In the genomic region with DNA sequence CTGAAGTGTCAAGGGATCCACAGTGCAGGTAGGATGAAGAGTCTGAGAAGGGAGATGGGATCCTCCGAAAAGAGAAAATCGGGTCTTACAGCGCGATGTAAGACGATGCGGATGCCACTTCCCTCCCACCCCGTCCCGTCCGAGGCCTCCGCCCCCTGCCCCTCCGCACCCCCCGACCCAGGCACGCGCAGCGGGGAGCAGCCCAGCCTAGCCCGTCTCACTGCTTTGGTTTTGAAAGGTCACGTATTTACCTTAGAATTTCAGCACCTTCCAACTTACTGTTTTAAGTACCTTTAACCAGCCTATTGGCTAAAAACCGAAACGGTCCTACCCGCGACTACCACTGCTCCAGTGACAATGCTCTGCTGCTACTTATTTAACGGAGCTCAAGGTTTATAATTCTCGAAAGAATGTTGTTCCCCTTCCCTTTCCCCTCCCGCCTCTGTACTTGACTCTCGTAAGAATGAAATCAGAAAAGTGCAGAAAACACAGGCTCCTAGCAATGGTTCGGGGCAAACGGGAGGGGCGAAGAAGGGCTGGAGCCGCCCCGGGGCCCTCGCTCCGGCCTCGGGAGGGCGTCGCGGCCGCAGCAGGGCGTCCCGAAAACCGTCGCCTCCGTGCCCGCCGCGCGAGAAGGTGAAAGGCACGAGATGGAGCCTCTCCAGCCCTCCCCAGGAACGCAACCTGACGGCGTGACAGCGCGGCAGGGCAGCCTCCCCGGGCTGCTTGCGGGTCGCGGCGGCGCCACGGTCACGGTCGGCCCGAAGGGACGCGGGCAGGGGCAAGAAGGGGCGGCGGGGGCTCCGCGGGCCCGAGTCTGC, we compare ENCODE assay signal across 1 cellular context.
TF ChIP-seq lines count a peak whose summit lies in the region.

No MANE protein-coding gene starts in this region.

TF ChIP-seq in HepG2, 621 proteins besides CTCF, POLR2A, EP300 and RAD21 (continued from another document):
- TF ChIP-seq KDM5A (IDR thresholded peaks at IDR 0.05; ENCODE audit: borderline replicate concordance, low read length) (peak; percentile 43; the same call in 1 of the 2 replicates), YEATS2 (CRISPR knock-in tag; IDR thresholded peaks at IDR 0.05; ENCODE audit: borderline replicate concordance) (0 out of 2 replicates have a peak, but pooled peaks have one; percentile 11), ZNF431 (CRISPR knock-in tag; IDR thresholded peaks at IDR 0.05; ENCODE audit: borderline replicate concordance, low read depth) (0 out of 2 replicates have a peak, but pooled peaks have one; percentile 6), IRF2 (CRISPR knock-in tag; IDR thresholded peaks at IDR 0.05) (no peak), ZNF816 (CRISPR knock-in tag; IDR thresholded peaks at IDR 0.05; ENCODE audit: borderline replicate concordance) (no peak), IKZF1 (IDR thresholded peaks at IDR 0.05) (no peak), SNAPC2 (CRISPR knock-in tag; IDR thresholded peaks at IDR 0.05) (0 out of 2 replicates have a peak, but pooled peaks have one; percentile 15), DMAP1 (CRISPR knock-in tag; IDR thresholded peaks at IDR 0.05) (no peak; the same call in 1 of the 2 replicates), ZNF788 (CRISPR knock-in tag; IDR thresholded peaks at IDR 0.05; ENCODE audit: borderline replicate concordance) (no peak), ZNF839 (CRISPR knock-in tag; IDR thresholded peaks at IDR 0.05; ENCODE audit: borderline replicate concordance) (no peak), MZF1 (CRISPR knock-in tag; IDR thresholded peaks at IDR 0.05; ENCODE audit: borderline replicate concordance) (no peak), ZNF615 (CRISPR knock-in tag; IDR thresholded peaks at IDR 0.05; ENCODE audit: borderline replicate concordance) (no peak), KDM3A (CRISPR knock-in tag; IDR thresholded peaks at IDR 0.05; ENCODE audit: low read depth) (no peak), HES4 (CRISPR knock-in tag; IDR thresholded peaks at IDR 0.05; ENCODE audit: borderline replicate concordance) (peak; percentile 81; the same call in 1 of the 2 replicates), ZNF83 (CRISPR knock-in tag; IDR thresholded peaks at IDR 0.05; ENCODE audit: borderline replicate concordance) (peak; percentile 39; the same call in 1 of the 2 replicates), ZNF329 (CRISPR knock-in tag; IDR thresholded peaks at IDR 0.05; ENCODE audit: low read depth) (no peak), ZNF121 (CRISPR knock-in tag; IDR thresholded peaks at IDR 0.05) (no peak)
- TF ChIP-seq, protein P1, sequence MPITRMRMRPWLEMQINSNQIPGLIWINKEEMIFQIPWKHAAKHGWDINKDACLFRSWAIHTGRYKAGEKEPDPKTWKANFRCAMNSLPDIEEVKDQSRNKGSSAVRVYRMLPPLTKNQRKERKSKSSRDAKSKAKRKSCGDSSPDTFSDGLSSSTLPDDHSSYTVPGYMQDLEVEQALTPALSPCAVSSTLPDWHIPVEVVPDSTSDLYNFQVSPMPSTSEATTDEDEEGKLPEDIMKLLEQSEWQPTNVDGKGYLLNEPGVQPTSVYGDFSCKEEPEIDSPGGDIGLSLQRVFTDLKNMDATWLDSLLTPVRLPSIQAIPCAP (CRISPR knock-in tag; IDR thresholded peaks at IDR 0.05; ENCODE audit: low read depth), result no peak
- TF ChIP-seq, protein P2, sequence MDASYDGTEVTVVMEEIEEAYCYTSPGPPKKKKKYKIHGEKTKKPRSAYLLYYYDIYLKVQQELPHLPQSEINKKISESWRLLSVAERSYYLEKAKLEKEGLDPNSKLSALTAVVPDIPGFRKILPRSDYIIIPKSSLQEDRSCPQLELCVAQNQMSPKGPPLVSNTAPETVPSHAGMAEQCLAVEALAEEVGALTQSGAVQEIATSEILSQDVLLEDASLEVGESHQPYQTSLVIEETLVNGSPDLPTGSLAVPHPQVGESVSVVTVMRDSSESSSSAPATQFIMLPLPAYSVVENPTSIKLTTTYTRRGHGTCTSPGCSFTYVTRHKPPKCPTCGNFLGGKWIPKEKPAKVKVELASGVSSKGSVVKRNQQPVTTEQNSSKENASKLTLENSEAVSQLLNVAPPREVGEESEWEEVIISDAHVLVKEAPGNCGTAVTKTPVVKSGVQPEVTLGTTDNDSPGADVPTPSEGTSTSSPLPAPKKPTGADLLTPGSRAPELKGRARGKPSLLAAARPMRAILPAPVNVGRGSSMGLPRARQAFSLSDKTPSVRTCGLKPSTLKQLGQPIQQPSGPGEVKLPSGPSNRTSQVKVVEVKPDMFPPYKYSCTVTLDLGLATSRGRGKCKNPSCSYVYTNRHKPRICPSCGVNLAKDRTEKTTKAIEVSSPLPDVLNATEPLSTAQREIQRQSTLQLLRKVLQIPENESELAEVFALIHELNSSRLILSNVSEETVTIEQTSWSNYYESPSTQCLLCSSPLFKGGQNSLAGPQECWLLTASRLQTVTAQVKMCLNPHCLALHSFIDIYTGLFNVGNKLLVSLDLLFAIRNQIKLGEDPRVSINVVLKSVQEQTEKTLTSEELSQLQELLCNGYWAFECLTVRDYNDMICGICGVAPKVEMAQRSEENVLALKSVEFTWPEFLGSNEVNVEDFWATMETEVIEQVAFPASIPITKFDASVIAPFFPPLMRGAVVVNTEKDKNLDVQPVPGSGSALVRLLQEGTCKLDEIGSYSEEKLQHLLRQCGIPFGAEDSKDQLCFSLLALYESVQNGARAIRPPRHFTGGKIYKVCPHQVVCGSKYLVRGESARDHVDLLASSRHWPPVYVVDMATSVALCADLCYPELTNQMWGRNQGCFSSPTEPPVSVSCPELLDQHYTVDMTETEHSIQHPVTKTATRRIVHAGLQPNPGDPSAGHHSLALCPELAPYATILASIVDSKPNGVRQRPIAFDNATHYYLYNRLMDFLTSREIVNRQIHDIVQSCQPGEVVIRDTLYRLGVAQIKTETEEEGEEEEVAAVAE (CRISPR knock-in tag; IDR thresholded peaks at IDR 0.05; ENCODE audit: borderline replicate concordance), result no peak
- TF ChIP-seq, protein P3, sequence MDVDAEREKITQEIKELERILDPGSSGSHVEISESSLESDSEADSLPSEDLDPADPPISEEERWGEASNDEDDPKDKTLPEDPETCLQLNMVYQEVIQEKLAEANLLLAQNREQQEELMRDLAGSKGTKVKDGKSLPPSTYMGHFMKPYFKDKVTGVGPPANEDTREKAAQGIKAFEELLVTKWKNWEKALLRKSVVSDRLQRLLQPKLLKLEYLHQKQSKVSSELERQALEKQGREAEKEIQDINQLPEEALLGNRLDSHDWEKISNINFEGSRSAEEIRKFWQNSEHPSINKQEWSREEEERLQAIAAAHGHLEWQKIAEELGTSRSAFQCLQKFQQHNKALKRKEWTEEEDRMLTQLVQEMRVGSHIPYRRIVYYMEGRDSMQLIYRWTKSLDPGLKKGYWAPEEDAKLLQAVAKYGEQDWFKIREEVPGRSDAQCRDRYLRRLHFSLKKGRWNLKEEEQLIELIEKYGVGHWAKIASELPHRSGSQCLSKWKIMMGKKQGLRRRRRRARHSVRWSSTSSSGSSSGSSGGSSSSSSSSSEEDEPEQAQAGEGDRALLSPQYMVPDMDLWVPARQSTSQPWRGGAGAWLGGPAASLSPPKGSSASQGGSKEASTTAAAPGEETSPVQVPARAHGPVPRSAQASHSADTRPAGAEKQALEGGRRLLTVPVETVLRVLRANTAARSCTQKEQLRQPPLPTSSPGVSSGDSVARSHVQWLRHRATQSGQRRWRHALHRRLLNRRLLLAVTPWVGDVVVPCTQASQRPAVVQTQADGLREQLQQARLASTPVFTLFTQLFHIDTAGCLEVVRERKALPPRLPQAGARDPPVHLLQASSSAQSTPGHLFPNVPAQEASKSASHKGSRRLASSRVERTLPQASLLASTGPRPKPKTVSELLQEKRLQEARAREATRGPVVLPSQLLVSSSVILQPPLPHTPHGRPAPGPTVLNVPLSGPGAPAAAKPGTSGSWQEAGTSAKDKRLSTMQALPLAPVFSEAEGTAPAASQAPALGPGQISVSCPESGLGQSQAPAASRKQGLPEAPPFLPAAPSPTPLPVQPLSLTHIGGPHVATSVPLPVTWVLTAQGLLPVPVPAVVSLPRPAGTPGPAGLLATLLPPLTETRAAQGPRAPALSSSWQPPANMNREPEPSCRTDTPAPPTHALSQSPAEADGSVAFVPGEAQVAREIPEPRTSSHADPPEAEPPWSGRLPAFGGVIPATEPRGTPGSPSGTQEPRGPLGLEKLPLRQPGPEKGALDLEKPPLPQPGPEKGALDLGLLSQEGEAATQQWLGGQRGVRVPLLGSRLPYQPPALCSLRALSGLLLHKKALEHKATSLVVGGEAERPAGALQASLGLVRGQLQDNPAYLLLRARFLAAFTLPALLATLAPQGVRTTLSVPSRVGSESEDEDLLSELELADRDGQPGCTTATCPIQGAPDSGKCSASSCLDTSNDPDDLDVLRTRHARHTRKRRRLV (CRISPR knock-in tag; IDR thresholded peaks at IDR 0.05), result no peak
- TF ChIP-seq, protein P4, sequence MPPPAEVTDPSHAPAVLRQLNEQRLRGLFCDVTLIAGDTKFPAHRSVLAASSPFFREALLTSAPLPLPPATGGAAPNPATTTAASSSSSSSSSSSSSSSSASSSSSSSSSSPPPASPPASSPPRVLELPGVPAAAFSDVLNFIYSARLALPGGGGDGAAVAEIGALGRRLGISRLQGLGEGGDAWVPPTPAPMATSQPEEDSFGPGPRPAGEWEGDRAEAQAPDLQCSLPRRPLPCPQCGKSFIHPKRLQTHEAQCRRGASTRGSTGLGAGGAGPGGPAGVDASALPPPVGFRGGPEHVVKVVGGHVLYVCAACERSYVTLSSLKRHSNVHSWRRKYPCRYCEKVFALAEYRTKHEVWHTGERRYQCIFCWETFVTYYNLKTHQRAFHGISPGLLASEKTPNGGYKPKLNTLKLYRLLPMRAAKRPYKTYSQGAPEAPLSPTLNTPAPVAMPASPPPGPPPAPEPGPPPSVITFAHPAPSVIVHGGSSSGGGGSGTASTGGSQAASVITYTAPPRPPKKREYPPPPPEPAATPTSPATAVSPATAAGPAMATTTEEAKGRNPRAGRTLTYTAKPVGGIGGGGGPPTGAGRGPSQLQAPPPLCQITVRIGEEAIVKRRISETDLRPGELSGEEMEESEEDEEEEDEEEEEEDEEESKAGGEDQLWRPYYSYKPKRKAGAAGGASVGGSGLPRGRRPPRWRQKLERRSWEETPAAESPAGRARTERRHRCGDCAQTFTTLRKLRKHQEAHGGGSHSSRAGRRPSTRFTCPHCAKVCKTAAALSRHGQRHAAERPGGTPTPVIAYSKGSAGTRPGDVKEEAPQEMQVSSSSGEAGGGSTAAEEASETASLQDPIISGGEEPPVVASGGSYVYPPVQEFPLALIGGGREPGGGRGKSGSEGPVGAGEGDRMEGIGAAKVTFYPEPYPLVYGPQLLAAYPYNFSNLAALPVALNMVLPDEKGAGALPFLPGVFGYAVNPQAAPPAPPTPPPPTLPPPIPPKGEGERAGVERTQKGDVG (CRISPR knock-in tag; IDR thresholded peaks at IDR 0.05; ENCODE audit: borderline replicate concordance), result no peak
- TF ChIP-seq, protein P5, sequence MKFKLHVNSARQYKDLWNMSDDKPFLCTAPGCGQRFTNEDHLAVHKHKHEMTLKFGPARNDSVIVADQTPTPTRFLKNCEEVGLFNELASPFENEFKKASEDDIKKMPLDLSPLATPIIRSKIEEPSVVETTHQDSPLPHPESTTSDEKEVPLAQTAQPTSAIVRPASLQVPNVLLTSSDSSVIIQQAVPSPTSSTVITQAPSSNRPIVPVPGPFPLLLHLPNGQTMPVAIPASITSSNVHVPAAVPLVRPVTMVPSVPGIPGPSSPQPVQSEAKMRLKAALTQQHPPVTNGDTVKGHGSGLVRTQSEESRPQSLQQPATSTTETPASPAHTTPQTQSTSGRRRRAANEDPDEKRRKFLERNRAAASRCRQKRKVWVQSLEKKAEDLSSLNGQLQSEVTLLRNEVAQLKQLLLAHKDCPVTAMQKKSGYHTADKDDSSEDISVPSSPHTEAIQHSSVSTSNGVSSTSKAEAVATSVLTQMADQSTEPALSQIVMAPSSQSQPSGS (CRISPR knock-in tag; IDR thresholded peaks at IDR 0.05), result no peak
- TF ChIP-seq, protein P6, sequence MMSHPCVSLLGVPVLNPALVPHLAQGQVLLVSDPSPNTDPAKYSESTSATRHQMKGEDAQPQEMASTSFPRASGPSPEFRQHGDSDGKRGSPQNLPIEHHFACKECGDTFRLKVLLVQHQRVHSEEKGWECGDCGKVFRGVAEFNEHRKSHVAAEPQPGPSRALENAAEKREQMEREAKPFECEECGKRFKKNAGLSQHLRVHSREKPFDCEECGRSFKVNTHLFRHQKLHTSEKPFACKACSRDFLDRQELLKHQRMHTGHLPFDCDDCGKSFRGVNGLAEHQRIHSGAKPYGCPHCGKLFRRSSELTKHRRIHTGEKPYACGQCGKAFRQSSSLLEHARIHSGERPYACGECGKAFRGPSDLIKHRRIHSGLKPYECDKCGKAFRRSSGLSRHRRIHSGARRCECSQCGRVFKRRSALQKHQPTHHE (CRISPR knock-in tag; IDR thresholded peaks at IDR 0.05; ENCODE audit: borderline replicate concordance), result no peak
- TF ChIP-seq, protein P7, sequence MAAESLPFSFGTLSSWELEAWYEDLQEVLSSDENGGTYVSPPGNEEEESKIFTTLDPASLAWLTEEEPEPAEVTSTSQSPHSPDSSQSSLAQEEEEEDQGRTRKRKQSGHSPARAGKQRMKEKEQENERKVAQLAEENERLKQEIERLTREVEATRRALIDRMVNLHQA (CRISPR knock-in tag; IDR thresholded peaks at IDR 0.05), result no peak
- TF ChIP-seq, protein P8, sequence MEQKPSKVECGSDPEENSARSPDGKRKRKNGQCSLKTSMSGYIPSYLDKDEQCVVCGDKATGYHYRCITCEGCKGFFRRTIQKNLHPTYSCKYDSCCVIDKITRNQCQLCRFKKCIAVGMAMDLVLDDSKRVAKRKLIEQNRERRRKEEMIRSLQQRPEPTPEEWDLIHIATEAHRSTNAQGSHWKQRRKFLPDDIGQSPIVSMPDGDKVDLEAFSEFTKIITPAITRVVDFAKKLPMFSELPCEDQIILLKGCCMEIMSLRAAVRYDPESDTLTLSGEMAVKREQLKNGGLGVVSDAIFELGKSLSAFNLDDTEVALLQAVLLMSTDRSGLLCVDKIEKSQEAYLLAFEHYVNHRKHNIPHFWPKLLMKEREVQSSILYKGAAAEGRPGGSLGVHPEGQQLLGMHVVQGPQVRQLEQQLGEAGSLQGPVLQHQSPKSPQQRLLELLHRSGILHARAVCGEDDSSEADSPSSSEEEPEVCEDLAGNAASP (CRISPR knock-in tag; IDR thresholded peaks at IDR 0.05; ENCODE audit: borderline replicate concordance), result no peak; the same call in 1 of the 2 replicates
